In the genomic region with DNA sequence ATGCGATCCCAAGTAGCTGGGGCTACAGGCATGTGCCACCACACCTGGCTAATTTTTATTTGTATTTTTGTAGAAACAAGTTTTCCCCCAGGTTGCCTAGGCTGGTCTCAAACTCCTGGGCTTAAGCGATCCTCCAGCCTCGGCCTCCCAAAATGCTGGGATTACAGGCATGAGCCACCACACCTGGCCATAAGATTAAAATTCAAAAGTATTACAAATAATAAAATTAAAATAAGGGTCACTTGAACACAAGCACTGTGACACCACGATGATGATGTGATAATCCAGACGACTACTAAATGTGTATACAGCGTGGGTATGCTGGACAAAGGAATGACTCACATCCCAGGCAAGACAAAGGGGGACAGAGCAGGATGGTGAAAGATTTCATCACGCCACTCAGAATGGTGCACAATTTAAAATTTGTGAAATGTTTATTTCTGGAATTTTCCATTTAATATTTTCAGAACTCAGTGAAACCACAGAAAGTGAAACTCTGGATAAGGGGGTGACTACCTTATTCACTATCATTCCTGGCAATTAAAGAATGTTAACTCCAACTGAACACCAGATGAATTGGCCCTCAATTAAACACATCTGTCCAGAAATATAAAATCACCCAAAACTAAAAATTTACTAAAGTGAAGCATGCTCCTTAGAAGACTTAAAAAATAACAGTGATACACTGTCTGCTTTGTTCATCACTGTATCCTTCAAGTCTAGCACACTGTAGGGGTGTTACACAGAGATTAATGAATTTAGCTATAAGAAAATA, we compare ENCODE assay signal across 8 cellular contexts. TPM values are rescaled to one million over a fixed set of nuclear protein-coding genes. Genes with fewer than 3 reads are reported as not detected.
A peak's percentile ranks its signal among the peaks of the same experiment; 100 is the strongest.
DNase-seq lines count a peak whose midpoint lies in the region; ATAC-seq and TF ChIP-seq lines count a peak whose summit lies in the region.

No MANE protein-coding gene starts in this region.

- peak; percentile 19 for DNase-seq in NCI-H146 (lab: John Stamatoyannopoulos, UW)
- no peak for DNase-seq in NCI-H146 treated with DMSO at 0.1 percent for 48 hours (lab: John Stamatoyannopoulos, UW; ENCODE audit: unreplicated experiment)
- DNase-seq in RPMI7951 (ENCODE audit: low read depth), result peak; percentile 85
- no peak for DNase-seq in endothelial cell (ENCODE audit: low spot score)
- DNase-seq in skeletal muscle cell (ENCODE audit: low read depth), result peak; percentile 62
- no peak for DNase-seq in cerebellum (ENCODE audit: low spot score)

- H3K4me3 ChIP-seq in skeletal muscle cell (ENCODE audit: low read depth, low read length), result no peak overlapping the region

- no peak overlapping the region for H3K4me3 Mint-ChIP-seq in endothelial cell (ENCODE audit: unreplicated experiment)

- peak overlapping the region; percentile 85 for H3K27ac Mint-ChIP-seq in endothelial cell (ENCODE audit: unreplicated experiment)

- ATAC-seq in GM18867 (IDR thresholded peaks at IDR 0.05; ENCODE audit: unreplicated experiment), result no peak
- ATAC-seq in HG03342 (IDR thresholded peaks at IDR 0.05; ENCODE audit: unreplicated experiment), result no peak

- peaks cover 4% of the 10 kb centered on the region for H3K27me3 Mint-ChIP-seq in endothelial cell (ENCODE audit: unreplicated experiment)

- no peak for TF ChIP-seq CTCF in endothelial cell (IDR thresholded peaks at IDR 0.05; ENCODE audit: unreplicated experiment)

- peaks cover 4% of the 10 kb centered on the region for H3K36me3 Mint-ChIP-seq in endothelial cell (ENCODE audit: low read depth, unreplicated experiment)

- H3K4me1 Mint-ChIP-seq in endothelial cell (ENCODE audit: unreplicated experiment), result peaks cover 59% of the 10 kb centered on the region

- no peaks in the 10 kb centered on the region for H3K9me3 Mint-ChIP-seq in endothelial cell (ENCODE audit: unreplicated experiment)

RNA-seq across cellular contexts. Expression of a gene that starts 13.1 kb away (rescaled TPM):
- total RNA-seq in RPMI7951 (2014; rRNA removed; shearing (Covaris generic)), result 25.5 and 30.5 TPM in 2 replicates
- 115 TPM for total RNA-seq in endothelial cell (ENCODE audit: unreplicated experiment)
- 38.2 TPM for total RNA-seq in cerebellum

Comparison
In these comparisons a context has a peak if more than half of its experiments do, and no peak if none do; other contexts are left out.
1. DNase-seq: peak in NCI-H146 (single experiment), RPMI7951 (single experiment) and skeletal muscle cell (single experiment); none in NCI-H146 treated with DMSO at 0.1 percent for 48 hours (single experiment), endothelial cell (single experiment) and cerebellum (single experiment).